ENCODE assay signal across 8 cellular contexts in genomic region chr3:104275199-104275598, GRCh38.
"Had no signal": no experiment of that assay in that cellular context is flagged by ENCODE, and none has a peak within 500 bp of the region (broad histone marks: within the 10 kb centered on the region; RNA-seq: fewer than 3 reads in every experiment).

No MANE protein-coding gene starts in this region.

- H3K27ac ChIP-seq: HL-60, KMS-11 had no signal

- H3K9ac ChIP-seq: KMS-11 had no signal

- ATAC-seq: HepG2, K562 had no signal

- H3K4me3 ChIP-seq: K562 had no signal

- FAIRE-seq: HepG2, HTR-8/SVneo, K562 had no signal

- DNase-seq: IMR-90, KBM-7, KG1 had no signal
